In the genomic region with DNA sequence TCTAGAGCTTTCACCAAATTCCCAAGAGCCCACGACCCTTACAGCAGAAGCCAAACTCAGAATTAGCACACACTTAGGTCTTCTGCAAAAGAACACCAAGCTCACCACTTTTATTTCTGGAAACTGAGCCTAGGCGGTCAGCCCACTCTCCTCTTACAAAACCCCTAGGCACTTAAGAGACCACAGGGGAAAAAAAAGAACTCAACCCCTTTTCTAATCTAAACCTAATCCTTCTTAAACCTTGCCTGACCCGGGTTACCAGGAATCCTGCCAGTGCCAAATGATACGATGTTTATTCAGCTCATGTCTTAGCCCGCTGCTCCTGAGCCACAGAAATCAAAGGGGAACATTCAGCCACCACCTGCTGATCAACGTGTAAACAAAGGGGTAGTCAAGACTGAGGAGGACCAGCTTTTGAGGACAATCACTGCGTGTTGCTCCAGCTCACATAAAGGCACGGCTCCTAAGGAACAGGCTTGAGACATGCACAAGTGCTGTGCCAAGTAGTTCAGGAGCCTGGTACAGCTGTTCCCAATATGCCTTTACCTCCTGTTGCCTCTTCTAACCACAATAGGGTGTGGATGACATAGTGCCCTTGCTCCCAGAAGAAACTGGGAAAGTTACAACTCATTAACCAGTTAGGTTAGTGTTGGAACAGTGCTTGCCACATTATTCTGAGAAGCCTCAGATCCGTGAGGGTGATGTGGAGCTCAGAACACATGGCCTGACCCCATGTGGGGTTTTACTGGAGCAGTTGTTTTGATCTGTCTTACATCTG, we compare ENCODE assay signal across 8 cellular contexts.
DNase-seq lines count a peak whose midpoint lies in the region.

No MANE protein-coding gene starts in this region.

- peak; percentile 58 for DNase-seq in GM04503 (ENCODE audit: low read depth)
- DNase-seq in NCI-H82 treated with DMSO at 0.1 percent for 48 hours (lab: John Stamatoyannopoulos, UW; ENCODE audit: unreplicated experiment), result peak; percentile 97
- peak; percentile 96 for DNase-seq in fibroblast of gingiva (ENCODE audit: low read depth)
- DNase-seq in pons (ENCODE audit: low spot score), result peak; percentile 66
- DNase-seq in activated effector memory CD4-positive, alpha-beta T cell treated with anti-CD3 and anti-CD28 coated beads, Interleukin-2, amount 50 U/mL, for 16 hours, result no peak
- no peak for DNase-seq in KG1 (lab: John Stamatoyannopoulos, UW)
- DNase-seq in T-helper 1 cell, result no peak
- no peak for DNase-seq in activated CD4-positive, alpha-beta T cell treated with anti-CD3 and anti-CD28 coated beads for 48 hours

Comparison
In these comparisons a context has a peak if more than half of its experiments do, and no peak if none do; other contexts are left out.
1. DNase-seq: peak in GM04503 (single experiment), NCI-H82 treated with DMSO at 0.1 percent for 48 hours (single experiment), fibroblast of gingiva (single experiment) and pons (single experiment); none in activated effector memory CD4-positive, alpha-beta T cell treated with anti-CD3 and anti-CD28 coated beads, Interleukin-2, amount 50 U/mL, for 16 hours (single experiment), KG1 (single experiment), T-helper 1 cell (0 of 5) and activated CD4-positive, alpha-beta T cell treated with anti-CD3 and anti-CD28 coated beads for 48 hours (single experiment).